In the genomic region with DNA sequence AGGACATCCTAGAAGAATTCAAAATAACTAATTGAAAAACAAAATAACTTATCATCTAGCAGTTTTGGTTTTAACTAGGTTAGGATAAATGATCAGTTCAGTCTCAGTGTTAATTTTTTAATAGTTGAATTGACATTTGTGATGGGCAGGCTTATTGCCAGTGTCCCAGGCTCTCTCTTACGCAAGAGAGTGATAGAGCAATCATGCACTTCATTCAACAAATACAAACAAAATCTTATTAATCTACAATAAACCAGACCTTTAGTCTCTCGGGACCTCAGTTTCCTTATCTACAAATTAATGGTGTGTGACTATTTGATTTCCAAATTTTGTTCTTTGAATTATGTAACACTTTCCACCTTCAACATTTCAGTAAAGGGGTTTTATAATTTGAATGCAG, we compare ENCODE assay signal across 11 cellular contexts.
"Had no signal": no experiment of that assay in that cellular context is flagged by ENCODE, and none has a peak within 500 bp of the region (broad histone marks: within the 10 kb centered on the region; RNA-seq: fewer than 3 reads in every experiment).

No MANE protein-coding gene starts in this region.

- H3K4me2 ChIP-seq: GM23338 had no signal

- H2AFZ ChIP-seq: GM23248, GM23338 had no signal

- H3K9me3 ChIP-seq: HAP-1 had no signal

- DNase-seq: GM23248, GOT3, H7, H9, HCEC 1CT, HFFc6 had no signal

- H3K27ac ChIP-seq: GM23248 had no signal

- H3K36me3 ChIP-seq: HAP-1 had no signal

- H3K4me3 ChIP-seq: GM23248, GM23338, HAP-1 had no signal

- ATAC-seq: GM23338, HCT116 had no signal

- H3K9ac ChIP-seq: GM23248 had no signal

- H3K4me1 ChIP-seq: HAP-1 had no signal

- FAIRE-seq: H1, H54 had no signal
